Comparison of ENCODE assay signal across 10 cellular contexts in the genomic region with DNA sequence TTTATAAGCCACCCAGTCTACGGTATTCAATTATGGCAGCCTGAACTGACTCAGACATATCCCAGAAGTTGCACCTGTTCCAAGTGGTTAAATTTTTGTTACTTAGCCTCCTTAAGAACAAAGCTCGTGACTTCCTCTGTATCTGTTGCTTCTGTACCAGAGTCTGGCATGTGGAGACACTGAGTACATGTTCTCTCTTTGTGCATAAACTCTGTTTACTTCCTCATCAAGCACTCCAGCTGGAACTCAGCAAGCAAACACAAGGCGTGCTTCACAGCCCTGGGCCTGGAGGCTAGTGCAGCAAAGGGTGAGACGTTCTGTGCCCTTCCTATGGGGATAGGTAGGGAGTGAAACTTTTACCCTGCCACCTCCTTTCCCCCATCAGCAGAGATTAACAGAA. TPM values are rescaled to one million over a fixed set of nuclear protein-coding genes. Genes with fewer than 3 reads are reported as not detected.
A peak's percentile ranks its signal among the peaks of the same experiment; 100 is the strongest.
DNase-seq lines count a peak whose midpoint lies in the region; ATAC-seq and TF ChIP-seq lines count a peak whose summit lies in the region.
"Had no signal": no experiment of that assay in that cellular context is flagged by ENCODE, and none has a peak within 500 bp of the region (broad histone marks: within the 10 kb centered on the region; RNA-seq: fewer than 3 reads in every experiment).

No MANE protein-coding gene starts in this region.

- peak; percentile 84 for DNase-seq in NCI-H2029 (lab: John Stamatoyannopoulos, UW)
- peak; percentile 58 for DNase-seq in globus pallidus (ENCODE audit: low spot score)
- peak in 4 of 5 donors; percentile 34 to 54 (median 40) for DNase-seq in ovary
- DNase-seq in ecto neural progenitor cell (ENCODE audit: low spot score) = no peak
- DNase-seq in NCI-H526 treated with DMSO at 0.1 percent for 48 hours (lab: John Stamatoyannopoulos, UW) = no peak
- DNase-seq in NCI-H187 treated with DMSO at 0.1 percent for 48 hours (lab: John Stamatoyannopoulos, UW) = no peak
- DNase-seq: T1000 had no signal

- H3K36me3 ChIP-seq in BLaER1 (no peaks in the 10 kb centered on the region), ovary (no peaks in the 10 kb centered on the region)

- no peak overlapping the region for H3K9ac ChIP-seq in BLaER1

- no peak for TF ChIP-seq CTCF in ovary (IDR thresholded peaks at IDR 0.05)

- H3K27me3 ChIP-seq in BLaER1 (no peaks in the 10 kb centered on the region), ovary (no peaks in the 10 kb centered on the region)

- TF ChIP-seq EP300 in ovary (IDR thresholded peaks at IDR 0.05) = no peak

- no peak overlapping the region for H3K4me3 ChIP-seq in BLaER1
- H3K4me3 ChIP-seq in ovary = no peak overlapping the region

- no peaks in the 10 kb centered on the region for H4K20me1 ChIP-seq in BLaER1

- H3K9me3 ChIP-seq in BLaER1 (no peaks in the 10 kb centered on the region), ovary (no peaks in the 10 kb centered on the region)

- intact Hi-C loops in ovary (cut with DNase I) = no loop called here

- H3K4me1 ChIP-seq in BLaER1 (peaks cover 21% of the 10 kb centered on the region), ovary (ENCODE audit: insufficient read depth) (peaks cover 7% of the 10 kb centered on the region)

- no peak for ATAC-seq in HG02840 (IDR thresholded peaks at IDR 0.05; ENCODE audit: low FRiP score, unreplicated experiment)

- WGBS in ovary, 3 donors = 10 to 18% (median 13%) methylated on average over 4 of the region's 4 CpGs

- H3K27ac ChIP-seq in BLaER1 (peak overlapping the region; percentile 37; the same call in 1 of the 2 replicates), ovary (peak overlapping the region in 1 of 2 donors; percentile 23)
- H3K27ac ChIP-seq: epithelial cell of prostate had no signal

- peak overlapping the region; percentile 11; the same call in 1 of the 2 replicates for H3K4me2 ChIP-seq in BLaER1

- no peak for TF ChIP-seq POLR2A in ovary (IDR thresholded peaks at IDR 0.05)

RNA-seq across cellular contexts. Expression of gene C9orf152, which starts 19.0 kb away (rescaled TPM):
- total RNA-seq in ovary = under 1 TPM in 4 of 7 donors, not detected in 3; 0.12 to 0.34 (median 0.25) TPM
- polyA plus RNA-seq in ovary = under 1 TPM in 1 of 2 donors, not detected in 1; 0.07 TPM

Comparison
In these comparisons a context has a peak if more than half of its experiments do, and no peak if none do; other contexts are left out.
1. DNase-seq: peak in NCI-H2029 (single experiment), globus pallidus (single experiment) and ovary (4 of 5); none in ecto neural progenitor cell (single experiment), NCI-H526 treated with DMSO at 0.1 percent for 48 hours (single experiment) and NCI-H187 treated with DMSO at 0.1 percent for 48 hours (single experiment).